Comparison of ENCODE assay signal across 24 cellular contexts in genomic region chr4:41889328-41889727, GRCh38.
"Had no signal": no experiment of that assay in that cellular context is flagged by ENCODE, and none has a peak within 500 bp of the region (broad histone marks: within the 10 kb centered on the region; RNA-seq: fewer than 3 reads in every experiment).

No MANE protein-coding gene starts in this region.

- H3K27ac ChIP-seq: coronary artery, esophagus muscularis mucosa, foreskin keratinocyte, gastroesophageal sphincter, heart right ventricle, left ventricle myocardium inferior, lower lobe of right lung, parathyroid adenoma, prostate gland, right atrium auricular region, sigmoid colon, stomach, thyroid gland, vagina had no signal

- H3K27me3 ChIP-seq: right atrium auricular region, thyroid gland, vagina had no signal

- H3K4me1 ChIP-seq: esophagus muscularis mucosa, foreskin keratinocyte, gastroesophageal sphincter, heart right ventricle, left ventricle myocardium inferior, lower lobe of right lung, parathyroid adenoma, prostate gland, right atrium auricular region, sigmoid colon, stomach, thyroid gland, vagina had no signal

- H3K4me3 ChIP-seq: coronary artery, esophagus muscularis mucosa, gastroesophageal sphincter, heart right ventricle, left ventricle myocardium inferior, lower lobe of right lung, prostate gland, right atrium auricular region, sigmoid colon, stomach, thyroid gland, vagina had no signal

- DNase-seq: dermis blood vessel endothelial cell; effector memory CD4-positive, alpha-beta T cell; foreskin keratinocyte; heart right ventricle; hippocampal formation; left cardiac atrium; left ventricle myocardium inferior; lower lobe of right lung; sigmoid colon; stimulated activated CD4-positive, alpha-beta T cell treated with anti-CD3 and anti-CD28 coated beads, Interleukin-2, amount 100 ng/mL, for 24 hours; stimulated activated CD4-positive, alpha-beta T cell treated with anti-CD3 and anti-CD28 coated beads, Interleukin-4, amount 100 ng/mL, for 24 hours; stimulated activated naive CD4-positive, alpha-beta T cell treated with Interleukin-2 at 50 U/mL for 16 hours; stomach; thyroid gland; trophoblast cell had no signal

- H3K9me3 ChIP-seq: esophagus muscularis mucosa, gastroesophageal sphincter, heart right ventricle, left ventricle myocardium inferior, lower lobe of right lung, prostate gland, right atrium auricular region, sigmoid colon, stomach, thyroid gland, vagina had no signal

- H3K36me3 ChIP-seq: esophagus muscularis mucosa, gastroesophageal sphincter, heart right ventricle, left ventricle myocardium inferior, lower lobe of right lung, prostate gland, right atrium auricular region, sigmoid colon, stomach, thyroid gland, vagina had no signal

- ATAC-seq: foreskin keratinocyte; gastroesophageal sphincter; heart right ventricle; left cardiac atrium; lower lobe of right lung; natural killer cell treated with Interleukin-12 subunit alpha and Interleukin-12 subunit beta and Interleukin-15 and Interleukin-18, amount 100 ng/mL, for 72 hours; stimulated activated effector memory CD8-positive, alpha-beta T cell treated with anti-CD3 and anti-CD28 coated beads, Interleukin-12 subunit alpha, Interleukin-12 subunit beta, amount 100 ng/mL, for 72 hours had no signal
